14 cellular contexts compared by ENCODE assay signal in the genomic region with DNA sequence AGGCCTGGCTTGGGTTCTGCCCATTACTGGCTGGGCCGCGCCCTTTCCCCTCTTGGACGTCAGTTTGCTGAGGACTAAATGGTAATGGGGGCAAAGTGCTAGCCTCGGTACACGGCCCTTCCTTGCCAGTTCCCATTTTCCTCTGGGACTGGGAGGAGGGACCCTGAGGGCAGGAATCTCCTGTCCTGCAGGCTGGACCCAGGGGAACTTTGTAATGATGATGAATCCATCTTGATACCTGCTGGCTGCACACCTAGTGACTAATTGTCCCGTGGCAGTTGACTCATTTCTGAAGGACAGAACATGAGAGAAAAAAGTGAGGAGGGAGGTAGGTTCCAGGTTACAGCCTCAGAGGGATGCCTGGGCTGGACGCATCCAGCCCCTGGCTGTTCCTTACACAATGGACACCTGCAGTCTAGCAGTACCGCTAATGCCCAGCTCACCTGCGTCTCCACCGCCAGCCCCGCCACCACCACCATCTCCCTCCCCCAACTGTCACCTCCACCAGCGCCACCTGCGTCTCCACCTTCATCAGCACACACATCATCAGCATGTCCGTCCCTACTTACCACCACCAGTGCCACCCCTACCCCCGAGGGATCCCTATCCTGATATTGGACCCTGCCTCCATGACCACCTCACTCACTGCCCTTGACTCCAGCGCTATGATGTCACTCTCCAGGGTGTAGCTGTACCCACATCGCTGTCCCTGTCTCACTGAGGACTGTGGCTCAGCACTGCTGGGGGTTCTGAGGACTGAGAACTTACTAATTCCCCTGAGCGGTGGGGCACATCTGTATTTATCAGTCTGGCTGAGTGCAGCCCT. TPM values are rescaled to one million over a fixed set of nuclear protein-coding genes. Genes with fewer than 3 reads are reported as not detected.
DNase-seq lines count a peak whose midpoint lies in the region; ATAC-seq, FAIRE-seq and TF ChIP-seq lines count a peak whose summit lies in the region.
"Had no signal": no experiment of that assay in that cellular context is flagged by ENCODE, and none has a peak within 500 bp of the region (broad histone marks: within the 10 kb centered on the region; RNA-seq: fewer than 3 reads in every experiment).

No MANE protein-coding gene starts in this region.

- no peak for DNase-seq in CD8-positive, alpha-beta T cell
- peak; percentile 70 for DNase-seq in SW480 (ENCODE audit: low spot score)
- peak; percentile 91 for DNase-seq in kidney tubule cell (ENCODE audit: low spot score)
- DNase-seq in G401 (ENCODE audit: low spot score): no peak
- no peak for DNase-seq in GM12891 (ENCODE audit: insufficient read length, low spot score)
- DNase-seq: activated CD4-positive, alpha-beta T cell treated with anti-CD3 and anti-CD28 coated beads, Interleukin-2, amount 50 U/mL, for 4 hours; effector CD4-positive, alpha-beta T cell; left ventricle myocardium superior; MM.1S; NCI-H524 treated with DMSO at 0.1 percent for 48 hours had no signal

- no peaks in the 10 kb centered on the region for H3K9me3 Mint-ChIP-seq in CD8-positive, alpha-beta T cell
- H3K9me3 Mint-ChIP-seq: stimulated activated naive CD8-positive, alpha-beta T cell treated with anti-CD3 and anti-CD28 coated beads, Interleukin-15, Interleukin-2, amounts not matched to agents 100 ng/mL and 50 ng/mL, for 24 hours had no signal

- in situ Hi-C loops in G401 (cut with HindIII; ENCODE audit: low sequenced_read_pairs): no loop called here

- no peak for FAIRE-seq in GM12891 (lab: Jason Lieb, UNC)

- H3K9me3 ChIP-seq in BLaER1: no peaks in the 10 kb centered on the region
- no peaks in the 10 kb centered on the region for H3K9me3 ChIP-seq in CD8-positive, alpha-beta T cell (ENCODE audit: low read length)
- H3K9me3 ChIP-seq: SK-N-SH had no signal

- no peaks in the 10 kb centered on the region for H4K20me1 ChIP-seq in BLaER1

- H3K4me3 ChIP-seq in BLaER1: no peak overlapping the region
- H3K4me3 ChIP-seq in CD8-positive, alpha-beta T cell (ENCODE audit: low read depth, low read length): no peak overlapping the region

- no peaks in the 10 kb centered on the region for H3K27me3 ChIP-seq in BLaER1
- H3K27me3 ChIP-seq in CD8-positive, alpha-beta T cell (ENCODE audit: insufficient read depth, low read length): no peaks in the 10 kb centered on the region

- H3K36me3 ChIP-seq in BLaER1: no peaks in the 10 kb centered on the region
- H3K36me3 ChIP-seq in CD8-positive, alpha-beta T cell (ENCODE audit: insufficient read depth, low read length): no peaks in the 10 kb centered on the region

- H3K9ac ChIP-seq in BLaER1: no peak overlapping the region
- H3K9ac ChIP-seq: SK-N-SH had no signal

- no peak for ATAC-seq in CD8-positive, alpha-beta T cell
- no peak for ATAC-seq in HG02610 (IDR thresholded peaks at IDR 0.05; ENCODE audit: unreplicated experiment)
- ATAC-seq: left ventricle myocardium superior had no signal

- intact Hi-C loops in CD8-positive, alpha-beta T cell (cut with DNase I, micrococcal nuclease): no loop called here

- peak overlapping the region; percentile 74 for H3K27ac Mint-ChIP-seq in CD8-positive, alpha-beta T cell
- H3K27ac Mint-ChIP-seq: stimulated activated naive CD8-positive, alpha-beta T cell treated with anti-CD3 and anti-CD28 coated beads, Interleukin-15, Interleukin-2, amounts not matched to agents 100 ng/mL and 50 ng/mL, for 24 hours had no signal

- no peaks in the 10 kb centered on the region for H3K36me3 Mint-ChIP-seq in CD8-positive, alpha-beta T cell

- H3K27ac ChIP-seq in BLaER1: no peak overlapping the region
- H3K27ac ChIP-seq in CD8-positive, alpha-beta T cell (ENCODE audit: low read depth, low read length): no peak overlapping the region

- no peak for TF ChIP-seq CTCF in CD8-positive, alpha-beta T cell (IDR thresholded peaks at IDR 0.05)

- no peaks in the 10 kb centered on the region for H3K27me3 Mint-ChIP-seq in CD8-positive, alpha-beta T cell (ENCODE audit: low read depth)
- H3K27me3 Mint-ChIP-seq: stimulated activated naive CD8-positive, alpha-beta T cell treated with anti-CD3 and anti-CD28 coated beads, Interleukin-15, Interleukin-2, amounts not matched to agents 100 ng/mL and 50 ng/mL, for 24 hours had no signal

- peak overlapping the region; percentile 72 for H3K4me2 ChIP-seq in BLaER1
- H3K4me2 ChIP-seq: SK-N-SH had no signal

- TF ChIP-seq POLR2A in GM12891 (IDR thresholded peaks at IDR 0.05; ENCODE audit: low read depth, low read length): no peak

- H3K4me1 ChIP-seq in BLaER1: peaks cover 75% of the 10 kb centered on the region
- peaks cover 56% of the 10 kb centered on the region for H3K4me1 ChIP-seq in CD8-positive, alpha-beta T cell (ENCODE audit: insufficient read depth, low read length)

- POLR2A ChIA-PET in CD8-positive, alpha-beta T cell (lab: Charles Lee): interaction anchor here (0.7 to 1.4 kb wide), 2 partner anchors 10 to 16 kb away, joined by 3 to 4 read pairs; partner anchors contain the start of gene RNF44

- H3K4me3 Mint-ChIP-seq in CD8-positive, alpha-beta T cell: no peak overlapping the region
- H3K4me3 Mint-ChIP-seq: stimulated activated naive CD8-positive, alpha-beta T cell treated with anti-CD3 and anti-CD28 coated beads, Interleukin-15, Interleukin-2, amounts not matched to agents 100 ng/mL and 50 ng/mL, for 24 hours had no signal

- CTCF ChIA-PET in CD8-positive, alpha-beta T cell (lab: Charles Lee): interaction anchor here (1.5 to 3.5 kb wide), 3 partner anchors 10 to 20 kb away, joined by 3 to 14 read pairs (median 10); no protein-coding TSS in a partner anchor

- peaks cover 47% of the 10 kb centered on the region for H3K4me1 Mint-ChIP-seq in CD8-positive, alpha-beta T cell (ENCODE audit: low read depth)

TF ChIP-seq in GM12891, 5 proteins besides CTCF, POLR2A, EP300 and RAD21:
- TF ChIP-seq POU2F2 (IDR thresholded peaks at IDR 0.05; ENCODE audit: low read depth, low read length): no peak
- TF ChIP-seq SPI1 (IDR thresholded peaks at IDR 0.05; ENCODE audit: low read depth, low read length): no peak
- TF ChIP-seq PAX5 (IDR thresholded peaks at IDR 0.05; ENCODE audit: insufficient read depth, low read length, severe bottlenecking): no peak
- TF ChIP-seq POLR2AphosphoS5 (IDR thresholded peaks at IDR 0.05; ENCODE audit: low read depth, low read length): no peak
- TF ChIP-seq TAF1 (IDR thresholded peaks at IDR 0.05; ENCODE audit: low read depth, low read length): no peak

RNA-seq across cellular contexts. Expression of gene CDHR2, which starts 4.3 kb away (rescaled TPM):
- 1 to 10 TPM; 1.2 to 2.2 TPM for total RNA-seq in CD8-positive, alpha-beta T cell
- total RNA-seq in G401 (2014; rRNA removed; shearing (Covaris generic)): not detected in 2 replicates
- polyA plus RNA-seq in GM12891 (2012; ENCODE audit: low read depth, missing spikeins): not detected
- polyA plus RNA-seq: SK-N-SH had no signal

RNA-seq across cellular contexts. Expression of gene RNF44, which starts 16.3 kb away (rescaled TPM):
- 100 to 1,000 TPM; 199 to 216 TPM for total RNA-seq in CD8-positive, alpha-beta T cell
- total RNA-seq in G401 (2014; rRNA removed; shearing (Covaris generic)): 4.0 and 6.7 TPM in 2 replicates
- 20.9 TPM for polyA plus RNA-seq in GM12891 (2012; ENCODE audit: low read depth, missing spikeins)

RNA-seq across cellular contexts. Expression of gene GPRIN1, which starts 56.5 kb away (rescaled TPM):
- under 1 TPM; 0.14 to 0.16 TPM for total RNA-seq in CD8-positive, alpha-beta T cell
- total RNA-seq in G401 (2014; rRNA removed; shearing (Covaris generic)): 15.3 and 19.9 TPM in 2 replicates
- 1.7 TPM for polyA plus RNA-seq in GM12891 (2012; ENCODE audit: low read depth, missing spikeins)

Comparison
In these comparisons a context has a peak if more than half of its experiments do, and no peak if none do; other contexts are left out.
1. DNase-seq: peak in SW480 (single experiment) and kidney tubule cell (single experiment); none in CD8-positive, alpha-beta T cell (0 of 7), G401 (single experiment) and GM12891 (single experiment).
2. RNA of gene RNF44, which starts 16.3 kb away (total RNA-seq): 199 to 216 TPM in CD8-positive, alpha-beta T cell; 4.0 to 6.7 TPM in G401; every median in the first group is over 10 times any median in the second.
3. RNA of gene GPRIN1, which starts 56.5 kb away (total RNA-seq): 15.3 to 19.9 TPM in G401; 0.14 to 0.16 TPM in CD8-positive, alpha-beta T cell; every median in the first group is over 10 times any median in the second.